ENCODE assay signal across 8 cellular contexts in the genomic region with DNA sequence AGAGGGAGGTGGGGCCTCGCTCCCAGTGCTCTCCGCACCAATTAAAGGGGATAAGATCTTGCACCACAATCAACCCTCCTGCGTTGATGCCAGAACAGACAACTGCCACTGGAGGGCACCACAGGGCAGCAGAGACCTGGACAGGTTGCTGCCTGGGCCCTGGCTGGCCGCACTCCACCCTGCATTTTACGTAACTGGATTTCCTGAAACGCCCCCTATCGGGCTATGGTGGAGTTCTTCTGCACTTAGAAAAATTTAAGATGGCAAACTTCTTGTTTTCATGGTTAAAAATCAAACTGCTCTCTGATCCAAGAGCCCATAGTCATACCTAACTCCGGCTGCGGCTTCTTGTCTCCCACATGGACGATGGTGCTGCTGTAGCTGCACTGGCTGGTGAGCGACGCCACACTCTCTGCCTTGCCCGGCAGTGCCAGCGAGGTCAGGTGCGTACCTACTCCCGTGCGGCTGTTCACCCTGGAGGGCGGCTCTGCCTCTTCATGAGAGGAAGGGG. TPM values are rescaled to one million over a fixed set of nuclear protein-coding genes. Genes with fewer than 3 reads are reported as not detected.
DNase-seq lines count a peak whose midpoint lies in the region; ATAC-seq and TF ChIP-seq lines count a peak whose summit lies in the region.

No MANE protein-coding gene starts in this region.

- no peak for TF ChIP-seq POLR2A in uterus (IDR thresholded peaks at IDR 0.05)

- no peaks in the 10 kb centered on the region for H3K79me2 ChIP-seq in parathyroid adenoma

- no peak overlapping the region for H3K4me2 ChIP-seq in parathyroid adenoma (ENCODE audit: low read length)

- H3K36me3 Mint-ChIP-seq in activated T-cell treated with anti-CD3 and anti-CD28 coated beads, Interleukin-2, amount 50 U/mL, for 24 hours (ENCODE audit: low read depth), result peaks cover 96% of the 10 kb centered on the region

- H2AFZ ChIP-seq in parathyroid adenoma, result no peak overlapping the region

- no peak overlapping the region for H3K27ac Mint-ChIP-seq in activated T-cell treated with anti-CD3 and anti-CD28 coated beads, Interleukin-2, amount 50 U/mL, for 24 hours

- H3K9ac ChIP-seq in parathyroid adenoma, result no peak overlapping the region

- H3K9me3 ChIP-seq in parathyroid adenoma (ENCODE audit: control insufficient read depth, low read length) (no peaks in the 10 kb centered on the region), uterus (no peaks in the 10 kb centered on the region)

- no peak overlapping the region for H3K27ac ChIP-seq in parathyroid adenoma
- no peak overlapping the region for H3K27ac ChIP-seq in uterus

- H3K27me3 Mint-ChIP-seq in activated T-cell treated with anti-CD3 and anti-CD28 coated beads, Interleukin-2, amount 50 U/mL, for 24 hours, result no peaks in the 10 kb centered on the region

- H3K4me1 ChIP-seq in parathyroid adenoma (peaks cover 13% of the 10 kb centered on the region), uterus (no peaks in the 10 kb centered on the region)

- no peak overlapping the region for H3K4me3 ChIP-seq in fibroblast of pulmonary artery (replicated peaks; ENCODE audit: low read depth, low read length)
- no peak overlapping the region for H3K4me3 ChIP-seq in parathyroid adenoma (ENCODE audit: low read depth, low read length)
- no peak overlapping the region for H3K4me3 ChIP-seq in uterus

- TF ChIP-seq CTCF in fibroblast of pulmonary artery (IDR thresholded peaks at IDR 0.05; ENCODE audit: low read length, missing control alignments) (peak; percentile 68), parathyroid adenoma (IDR thresholded peaks at IDR 0.05) (peak; percentile 96), uterus (IDR thresholded peaks at IDR 0.05) (peak; percentile 30 to 41 (median 36))

- DNase-seq in GM04504 (ENCODE audit: low read depth) (peak; percentile 39), M059J (ENCODE audit: low read depth) (peak; percentile 74), RPMI7951 (ENCODE audit: low read depth) (peak; percentile 58), fibroblast of pulmonary artery (ENCODE audit: low read depth) (peak; percentile 80), uterus (peak in 1 of 2 donors; percentile 54)
- peak; percentile 74 for DNase-seq in activated T-cell treated with anti-CD3 and anti-CD28 coated beads, Interleukin-2, amount 50 U/mL, for 24 hours

- H3K27me3 ChIP-seq in parathyroid adenoma (ENCODE audit: control insufficient read depth, insufficient read depth, low read length), result no peaks in the 10 kb centered on the region
- H3K27me3 ChIP-seq in uterus, result no peaks in the 10 kb centered on the region

- no peak overlapping the region for H3K4me3 Mint-ChIP-seq in activated T-cell treated with anti-CD3 and anti-CD28 coated beads, Interleukin-2, amount 50 U/mL, for 24 hours

- intact Hi-C loops in uterus (cut with DNase I; ENCODE audit: low total_unique reads), result no loop called here

- H3K36me3 ChIP-seq in parathyroid adenoma (ENCODE audit: control insufficient read depth, insufficient read depth, low read length) (no peaks in the 10 kb centered on the region), uterus (no peaks in the 10 kb centered on the region)

- no peaks in the 10 kb centered on the region for H3K9me3 Mint-ChIP-seq in activated T-cell treated with anti-CD3 and anti-CD28 coated beads, Interleukin-2, amount 50 U/mL, for 24 hours

- ATAC-seq in GM18519 (IDR thresholded peaks at IDR 0.05; ENCODE audit: low FRiP score, unreplicated experiment), result no peak

- H3K4me1 Mint-ChIP-seq in activated T-cell treated with anti-CD3 and anti-CD28 coated beads, Interleukin-2, amount 50 U/mL, for 24 hours (ENCODE audit: low read depth), result no peaks in the 10 kb centered on the region

RNA-seq across cellular contexts. Expression of a gene that starts 16.8 kb away (rescaled TPM):
- total RNA-seq in M059J (2014; rRNA removed; shearing (Covaris generic)), result 1.5 and 5.3 TPM in 2 replicates
- 8.3 and 22.7 TPM in 2 replicates for total RNA-seq in RPMI7951 (2014; rRNA removed; shearing (Covaris generic))
- 10 to 100 TPM in 2 of 4 donors, 1 to 10 TPM in 1, not detected in 1; 9.5 to 33.3 (median 10.2) TPM for total RNA-seq in uterus

RNA-seq across cellular contexts. Expression of a gene that starts 31.8 kb away (rescaled TPM):
- total RNA-seq in M059J (2014; rRNA removed; shearing (Covaris generic)), result 1.4 and 3.7 TPM in 2 replicates
- total RNA-seq in RPMI7951 (2014; rRNA removed; shearing (Covaris generic)), result 4.0 and 4.2 TPM in 2 replicates
- 10 to 100 TPM in 3 of 4 donors, 1 to 10 TPM in 1; 2.9 to 40.9 (median 19.9) TPM for total RNA-seq in uterus

RNA-seq across cellular contexts. Expression of a gene that starts 53.2 kb away (rescaled TPM):
- 8.8 and 19.5 TPM in 2 replicates for total RNA-seq in M059J (2014; rRNA removed; shearing (Covaris generic))
- total RNA-seq in RPMI7951 (2014; rRNA removed; shearing (Covaris generic)), result 20.5 and 20.7 TPM in 2 replicates
- total RNA-seq in uterus, result 10 to 100 TPM in 3 of 4 donors, 1 to 10 TPM in 1; 9.2 to 78.0 (median 29.1) TPM

Comparison
In these comparisons a context has a peak if more than half of its experiments do, and no peak if none do; other contexts are left out.
1. CTCF ChIP-seq: peak in every context shown above with its lines; median percentile 96 in parathyroid adenoma; 68 in fibroblast of pulmonary artery; 36 in uterus.